ENCODE assay signal across 27 cellular contexts in the genomic region with DNA sequence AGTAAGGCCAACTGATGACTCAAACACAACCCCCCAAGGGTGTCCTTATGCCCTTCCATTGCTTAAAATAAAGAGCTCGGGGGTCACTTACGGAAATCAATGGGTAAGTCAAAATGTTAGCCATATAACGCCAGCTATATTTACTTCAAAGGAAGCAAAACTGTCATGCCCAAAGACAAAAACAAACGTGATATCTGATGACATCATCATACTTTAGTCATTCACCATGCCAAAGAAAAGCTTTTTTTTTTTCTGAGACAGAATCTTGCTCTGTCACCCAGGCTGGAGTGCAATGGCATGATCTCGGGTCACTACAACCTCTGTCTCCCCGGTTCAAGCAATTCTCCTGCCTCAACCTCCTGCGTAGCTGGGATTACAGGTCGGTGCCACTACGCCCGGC.
"Had no signal": no experiment of that assay in that cellular context is flagged by ENCODE, and none has a peak within 500 bp of the region (broad histone marks: within the 10 kb centered on the region; RNA-seq: fewer than 3 reads in every experiment).

No MANE protein-coding gene starts in this region.

- H3K27ac ChIP-seq: brain microvascular endothelial cell, RWPE1, SJSA1 had no signal

- H3K4me3 ChIP-seq: SJSA1 had no signal

- H3K9me3 ChIP-seq: SJSA1 had no signal

- DNase-seq: activated CD4-positive, alpha-beta T cell treated with anti-CD3 and anti-CD28 coated beads for 48 hours; activated CD4-positive, alpha-beta T cell treated with anti-CD3 and anti-CD28 coated beads, Interleukin-2, amount 50 U/mL, for 48 hours; activated CD8-positive, alpha-beta memory T cell treated with anti-CD3 and anti-CD28 coated beads, Interleukin-2, amount 10 ng/mL, durations not matched to agents 7 days and 5 days; activated effector memory CD4-positive, alpha-beta T cell treated with Interleukin-2 at 50 U/mL for 16 hours; activated naive CD4-positive, alpha-beta T cell; activated naive CD8-positive, alpha-beta T cell treated with anti-CD3 and anti-CD28 coated beads, Interleukin-2, amount 50 U/mL, for 24 hours; activated T-cell treated with anti-CD3 and anti-CD28 coated beads, Interleukin-2, amount 50 U/mL, for 24 hours; amygdala; brain microvascular endothelial cell; cerebellar nuclear complex; Kasumi-1; NCI-H1092; NCI-H1417; NCI-H2029 treated with DMSO at 0.1 percent for 48 hours; NCI-H345; NCI-H510A; NCI-H526 treated with DMSO at 0.1 percent for 48 hours; NCI-H82; Right ventricle myocardium superior; SW 1271 had no signal

- H3K36me3 ChIP-seq: brain microvascular endothelial cell, SJSA1 had no signal

- ATAC-seq: activated CD4-positive, CD25-positive, alpha-beta regulatory T cell treated with anti-CD3 and anti-CD28 coated beads, Interleukin-2, amount 50 U/mL, for 24 hours; activated CD8-positive, alpha-beta memory T cell treated with anti-CD3 and anti-CD28 coated beads, Interleukin-2, amount 10 ng/mL, durations not matched to agents 7 days and 5 days; activated naive CD4-positive, alpha-beta T cell treated with anti-CD3 and anti-CD28 coated beads, Interleukin-2, amount 50 U/mL, for 72 hours; activated naive CD8-positive, alpha-beta T cell treated with anti-CD3 and anti-CD28 coated beads, Interleukin-2, amount 50 U/mL, for 24 hours; Panc1; SK-N-SH treated with all-trans-retinoic acid at 6 μM for 48 hours had no signal

- H3K27me3 ChIP-seq: brain microvascular endothelial cell, SJSA1 had no signal

- FAIRE-seq: colon had no signal
